Comparison of ENCODE assay signal across 28 cellular contexts in genomic region chr9:106534800-106535199, GRCh38.
"Had no signal": no experiment of that assay in that cellular context is flagged by ENCODE, and none has a peak within 500 bp of the region (broad histone marks: within the 10 kb centered on the region; RNA-seq: fewer than 3 reads in every experiment).

No MANE protein-coding gene starts in this region.

- H3K4me1 Mint-ChIP-seq: activated CD4-positive, alpha-beta memory T cell treated with anti-CD3 and anti-CD28 coated beads, Interleukin-2, amount 10 ng/mL, durations not matched to agents 7 days and 5 days; activated CD4-positive, alpha-beta T cell treated with anti-CD3 and anti-CD28 coated beads, Interleukin-2, amount 10 ng/mL, durations not matched to agents 7 days and 5 days; activated naive CD4-positive, alpha-beta T cell treated with anti-CD3 and anti-CD28 coated beads, Interleukin-2, amount 10 ng/mL, durations not matched to agents 7 days and 5 days; activated naive CD8-positive, alpha-beta T cell treated with anti-CD3 and anti-CD28 coated beads, Interleukin-2, amount 10 ng/mL, durations not matched to agents 7 days and 5 days; central memory CD8-positive, alpha-beta T cell; endodermal cell had no signal

- H3K36me3 Mint-ChIP-seq: activated naive CD4-positive, alpha-beta T cell treated with anti-CD3 and anti-CD28 coated beads, Interleukin-2, amount 10 ng/mL, durations not matched to agents 7 days and 5 days; activated naive CD4-positive, alpha-beta T cell treated with anti-CD3 and anti-CD28 coated beads, Interleukin-2, amount 50 U/mL, for 72 hours; activated naive CD8-positive, alpha-beta T cell treated with anti-CD3 and anti-CD28 coated beads, Interleukin-2, amount 10 ng/mL, durations not matched to agents 7 days and 5 days had no signal

- H3K27me3 Mint-ChIP-seq: activated CD4-positive, alpha-beta memory T cell treated with anti-CD3 and anti-CD28 coated beads, Interleukin-2, amount 10 ng/mL, durations not matched to agents 7 days and 5 days; activated CD4-positive, alpha-beta T cell treated with anti-CD3 and anti-CD28 coated beads, Interleukin-2, amount 10 ng/mL, durations not matched to agents 7 days and 5 days; activated naive CD4-positive, alpha-beta T cell treated with anti-CD3 and anti-CD28 coated beads, Interleukin-2, amount 10 ng/mL, durations not matched to agents 7 days and 5 days; activated naive CD8-positive, alpha-beta T cell treated with anti-CD3 and anti-CD28 coated beads, Interleukin-2, amount 10 ng/mL, durations not matched to agents 7 days and 5 days; activated T-cell treated with anti-CD3 and anti-CD28 coated beads, Interleukin-2, amount 50 U/mL, for 24 hours; central memory CD8-positive, alpha-beta T cell; dendritic cell treated with granulocyte-macrophage colony-stimulating factor and Interleukin-4, amounts not matched to agents 40 ng/mL and 50 ng/mL, for 4 days had no signal

- H3K4me3 ChIP-seq: ascending aorta, coronary artery, dorsolateral prefrontal cortex had no signal

- FAIRE-seq: bronchial epithelial cell, frontal cortex had no signal

- H3K4me3 Mint-ChIP-seq: activated CD4-positive, alpha-beta memory T cell treated with anti-CD3 and anti-CD28 coated beads, Interleukin-2, amount 10 ng/mL, durations not matched to agents 7 days and 5 days; activated CD4-positive, alpha-beta T cell treated with anti-CD3 and anti-CD28 coated beads, Interleukin-2, amount 10 ng/mL, durations not matched to agents 7 days and 5 days; activated naive CD4-positive, alpha-beta T cell treated with anti-CD3 and anti-CD28 coated beads, Interleukin-2, amount 10 ng/mL, durations not matched to agents 7 days and 5 days; activated naive CD8-positive, alpha-beta T cell treated with anti-CD3 and anti-CD28 coated beads, Interleukin-2, amount 10 ng/mL, durations not matched to agents 7 days and 5 days; activated T-cell treated with anti-CD3 and anti-CD28 coated beads, Interleukin-2, amount 50 U/mL, for 24 hours; activated T-cell treated with anti-CD3 and anti-CD28 coated beads, Interleukin-2, amount 50 U/mL, for 72 hours; central memory CD8-positive, alpha-beta T cell; dendritic cell treated with granulocyte-macrophage colony-stimulating factor and Interleukin-4, amounts not matched to agents 40 ng/mL and 50 ng/mL, for 4 days; endodermal cell had no signal

- H3K9me3 ChIP-seq: ascending aorta had no signal

- H3K27ac Mint-ChIP-seq: activated CD4-positive, alpha-beta memory T cell treated with anti-CD3 and anti-CD28 coated beads, Interleukin-2, amount 10 ng/mL, durations not matched to agents 7 days and 5 days; activated CD4-positive, alpha-beta T cell treated with anti-CD3 and anti-CD28 coated beads, Interleukin-2, amount 10 ng/mL, durations not matched to agents 7 days and 5 days; activated naive CD4-positive, alpha-beta T cell treated with anti-CD3 and anti-CD28 coated beads, Interleukin-2, amount 10 ng/mL, durations not matched to agents 7 days and 5 days; activated naive CD4-positive, alpha-beta T cell treated with anti-CD3 and anti-CD28 coated beads, Interleukin-2, amount 50 U/mL, for 72 hours; activated naive CD8-positive, alpha-beta T cell treated with anti-CD3 and anti-CD28 coated beads, Interleukin-2, amount 10 ng/mL, durations not matched to agents 7 days and 5 days; activated T-cell treated with anti-CD3 and anti-CD28 coated beads, Interleukin-2, amount 50 U/mL, for 24 hours; activated T-cell treated with anti-CD3 and anti-CD28 coated beads, Interleukin-2, amount 50 U/mL, for 72 hours; dendritic cell treated with granulocyte-macrophage colony-stimulating factor and Interleukin-4, amounts not matched to agents 40 ng/mL and 50 ng/mL, for 4 days; endodermal cell had no signal

- H3K4me1 ChIP-seq: ascending aorta had no signal

- H3K36me3 ChIP-seq: ascending aorta, brain microvascular endothelial cell had no signal

- DNase-seq: activated CD4-positive, alpha-beta memory T cell treated with anti-CD3 and anti-CD28 coated beads, Interleukin-2, amount 10 ng/mL, durations not matched to agents 7 days and 5 days; activated CD4-positive, alpha-beta T cell treated with anti-CD3 and anti-CD28 coated beads for 1 hour; activated CD4-positive, alpha-beta T cell treated with anti-CD3 and anti-CD28 coated beads for 4 hours; activated CD4-positive, alpha-beta T cell treated with anti-CD3 and anti-CD28 coated beads, Interleukin-2, amount 10 ng/mL, durations not matched to agents 7 days and 5 days; activated CD4-positive, alpha-beta T cell treated with anti-CD3 and anti-CD28 coated beads, Interleukin-2, amount 50 U/mL, for 4 hours; activated CD4-positive, CD25-positive, alpha-beta regulatory T cell; activated CD8-positive, alpha-beta memory T cell treated with anti-CD3 and anti-CD28 coated beads, Interleukin-2, amount 50 U/mL, for 48 hours; activated gamma-delta T cell; activated naive CD4-positive, alpha-beta T cell; activated naive CD4-positive, alpha-beta T cell treated with anti-CD3 and anti-CD28 coated beads, Interleukin-2, amount 10 ng/mL, durations not matched to agents 7 days and 5 days; activated naive CD8-positive, alpha-beta T cell treated with anti-CD3 and anti-CD28 coated beads, Interleukin-2, amount 10 ng/mL, durations not matched to agents 7 days and 5 days; activated T-cell treated with anti-CD3 and anti-CD28 coated beads for 4 hours; activated T-cell treated with anti-CD3 and anti-CD28 coated beads, Interleukin-2, amount 50 U/mL, for 24 hours; activated T-cell treated with anti-CD3 and anti-CD28 coated beads, Interleukin-2, amount 50 U/mL, for 72 hours; brain microvascular endothelial cell; dorsolateral prefrontal cortex; effector memory CD4-positive, alpha-beta T cell; foreskin fibroblast; T-helper 2 cell had no signal

- H3K9me3 Mint-ChIP-seq: activated CD4-positive, alpha-beta T cell treated with anti-CD3 and anti-CD28 coated beads, Interleukin-2, amount 10 ng/mL, durations not matched to agents 7 days and 5 days; dendritic cell treated with granulocyte-macrophage colony-stimulating factor and Interleukin-4, amounts not matched to agents 40 ng/mL and 50 ng/mL, for 4 days; endodermal cell had no signal

- H3K27ac ChIP-seq: ascending aorta, brain microvascular endothelial cell, coronary artery, dorsolateral prefrontal cortex had no signal

- ATAC-seq: activated naive CD4-positive, alpha-beta T cell treated with anti-CD3 and anti-CD28 coated beads, Interleukin-2, amount 50 U/mL, for 72 hours; activated T-cell treated with anti-CD3 and anti-CD28 coated beads, Interleukin-2, amount 50 U/mL, for 72 hours; esophagus mucosa had no signal

- H3K27me3 ChIP-seq: ascending aorta, brain microvascular endothelial cell, dorsolateral prefrontal cortex had no signal
